In genomic region chr18:65425366-65425765, GRCh38 we compare ENCODE assay signal across 20 cellular contexts.
"Had no signal": no experiment of that assay in that cellular context is flagged by ENCODE, and none has a peak within 500 bp of the region (broad histone marks: within the 10 kb centered on the region; RNA-seq: fewer than 3 reads in every experiment).

No MANE protein-coding gene starts in this region.

- DNase-seq: IMR-90, Karpas-422, KG1, MG63, NCI-H1092, NCI-H1105 treated with DMSO at 0.1 percent for 48 hours, NCI-H1417 treated with DMSO at 0.1 percent for 48 hours, NCI-H146, NCI-H1694 treated with DMSO at 0.1 percent for 48 hours, NCI-H1930, NCI-H2081, NCI-H2107, NCI-H345, NCI-H446 treated with DMSO at 0.1 percent for 48 hours, NCI-H510A treated with DMSO at 0.1 percent for 48 hours, NCI-H526, Right ventricle myocardium superior, RPMI8226, SIG-M5, T-helper 2 cell had no signal
